In the genomic region with DNA sequence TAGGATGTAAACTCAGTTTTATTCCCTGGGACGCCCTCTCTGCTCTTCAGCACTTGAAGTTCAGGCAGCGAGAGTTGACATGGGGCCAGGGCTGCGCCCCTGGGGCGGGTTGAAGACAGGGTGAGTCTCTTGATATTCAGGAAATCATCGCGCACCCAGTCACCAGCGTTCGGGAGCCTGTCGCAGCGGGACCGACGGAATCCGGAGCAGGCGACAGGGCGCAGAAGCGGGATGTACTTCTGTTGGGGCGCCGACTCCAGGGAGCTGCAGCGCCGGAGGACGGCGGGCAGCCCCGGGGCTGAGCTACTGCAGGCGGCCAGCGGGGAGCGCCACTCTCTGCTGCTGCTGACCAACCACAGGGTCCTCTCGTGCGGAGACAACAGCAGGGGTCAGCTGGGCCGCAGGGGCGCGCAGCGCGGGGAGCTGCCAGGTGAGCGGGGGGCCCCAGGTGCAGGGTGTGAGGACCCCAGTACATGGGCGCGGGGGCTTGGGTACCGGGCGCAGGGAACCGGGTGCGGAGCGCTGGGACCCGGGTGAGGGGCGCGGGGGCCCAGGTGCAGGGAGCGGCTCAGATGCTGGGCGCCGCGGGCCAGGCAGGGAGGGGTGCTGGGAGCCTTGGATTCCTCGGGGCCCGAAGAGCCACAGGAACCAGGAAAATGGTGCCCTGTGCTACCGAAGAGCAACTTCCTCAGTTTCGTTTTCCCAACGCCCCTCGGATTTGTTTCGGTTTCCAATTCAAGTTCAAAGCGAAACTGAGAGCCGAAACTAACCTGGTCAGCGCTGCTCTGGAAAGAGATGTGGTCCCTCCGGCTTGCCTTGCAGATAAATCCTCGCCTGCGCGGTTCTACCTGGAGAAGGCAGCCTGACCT, we compare ENCODE assay signal across 1 cellular context.
TF ChIP-seq lines count a peak whose summit lies in the region.

A gene (plus strand): TSS at position 162 of the 869 bp plus-strand sequence. CDS start 70 bp downstream, at position 232.

TF ChIP-seq in HepG2, 621 proteins besides CTCF, POLR2A, EP300 and RAD21 (continued from another document):
- TF ChIP-seq, protein P1, sequence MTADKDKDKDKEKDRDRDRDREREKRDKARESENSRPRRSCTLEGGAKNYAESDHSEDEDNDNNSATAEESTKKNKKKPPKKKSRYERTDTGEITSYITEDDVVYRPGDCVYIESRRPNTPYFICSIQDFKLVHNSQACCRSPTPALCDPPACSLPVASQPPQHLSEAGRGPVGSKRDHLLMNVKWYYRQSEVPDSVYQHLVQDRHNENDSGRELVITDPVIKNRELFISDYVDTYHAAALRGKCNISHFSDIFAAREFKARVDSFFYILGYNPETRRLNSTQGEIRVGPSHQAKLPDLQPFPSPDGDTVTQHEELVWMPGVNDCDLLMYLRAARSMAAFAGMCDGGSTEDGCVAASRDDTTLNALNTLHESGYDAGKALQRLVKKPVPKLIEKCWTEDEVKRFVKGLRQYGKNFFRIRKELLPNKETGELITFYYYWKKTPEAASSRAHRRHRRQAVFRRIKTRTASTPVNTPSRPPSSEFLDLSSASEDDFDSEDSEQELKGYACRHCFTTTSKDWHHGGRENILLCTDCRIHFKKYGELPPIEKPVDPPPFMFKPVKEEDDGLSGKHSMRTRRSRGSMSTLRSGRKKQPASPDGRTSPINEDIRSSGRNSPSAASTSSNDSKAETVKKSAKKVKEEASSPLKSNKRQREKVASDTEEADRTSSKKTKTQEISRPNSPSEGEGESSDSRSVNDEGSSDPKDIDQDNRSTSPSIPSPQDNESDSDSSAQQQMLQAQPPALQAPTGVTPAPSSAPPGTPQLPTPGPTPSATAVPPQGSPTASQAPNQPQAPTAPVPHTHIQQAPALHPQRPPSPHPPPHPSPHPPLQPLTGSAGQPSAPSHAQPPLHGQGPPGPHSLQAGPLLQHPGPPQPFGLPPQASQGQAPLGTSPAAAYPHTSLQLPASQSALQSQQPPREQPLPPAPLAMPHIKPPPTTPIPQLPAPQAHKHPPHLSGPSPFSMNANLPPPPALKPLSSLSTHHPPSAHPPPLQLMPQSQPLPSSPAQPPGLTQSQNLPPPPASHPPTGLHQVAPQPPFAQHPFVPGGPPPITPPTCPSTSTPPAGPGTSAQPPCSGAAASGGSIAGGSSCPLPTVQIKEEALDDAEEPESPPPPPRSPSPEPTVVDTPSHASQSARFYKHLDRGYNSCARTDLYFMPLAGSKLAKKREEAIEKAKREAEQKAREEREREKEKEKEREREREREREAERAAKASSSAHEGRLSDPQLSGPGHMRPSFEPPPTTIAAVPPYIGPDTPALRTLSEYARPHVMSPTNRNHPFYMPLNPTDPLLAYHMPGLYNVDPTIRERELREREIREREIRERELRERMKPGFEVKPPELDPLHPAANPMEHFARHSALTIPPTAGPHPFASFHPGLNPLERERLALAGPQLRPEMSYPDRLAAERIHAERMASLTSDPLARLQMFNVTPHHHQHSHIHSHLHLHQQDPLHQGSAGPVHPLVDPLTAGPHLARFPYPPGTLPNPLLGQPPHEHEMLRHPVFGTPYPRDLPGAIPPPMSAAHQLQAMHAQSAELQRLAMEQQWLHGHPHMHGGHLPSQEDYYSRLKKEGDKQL (CRISPR knock-in tag; IDR thresholded peaks at IDR 0.05; ENCODE audit: low read depth), result no peak
- TF ChIP-seq, protein P2, sequence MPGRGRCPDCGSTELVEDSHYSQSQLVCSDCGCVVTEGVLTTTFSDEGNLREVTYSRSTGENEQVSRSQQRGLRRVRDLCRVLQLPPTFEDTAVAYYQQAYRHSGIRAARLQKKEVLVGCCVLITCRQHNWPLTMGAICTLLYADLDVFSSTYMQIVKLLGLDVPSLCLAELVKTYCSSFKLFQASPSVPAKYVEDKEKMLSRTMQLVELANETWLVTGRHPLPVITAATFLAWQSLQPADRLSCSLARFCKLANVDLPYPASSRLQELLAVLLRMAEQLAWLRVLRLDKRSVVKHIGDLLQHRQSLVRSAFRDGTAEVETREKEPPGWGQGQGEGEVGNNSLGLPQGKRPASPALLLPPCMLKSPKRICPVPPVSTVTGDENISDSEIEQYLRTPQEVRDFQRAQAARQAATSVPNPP (CRISPR knock-in tag; IDR thresholded peaks at IDR 0.05), result no peak; the same call in 1 of the 2 replicates
- TF ChIP-seq ELF3 (CRISPR knock-in tag; IDR thresholded peaks at IDR 0.05) (peak; percentile 12; the same call in 1 of the 2 replicates), MED1 (CRISPR knock-in tag; IDR thresholded peaks at IDR 0.05) (peak; percentile 24; the same call in 1 of the 2 replicates), KAT7 (CRISPR knock-in tag; IDR thresholded peaks at IDR 0.05; ENCODE audit: borderline replicate concordance) (peak; percentile 59; the same call in 1 of the 2 replicates), NRL (CRISPR knock-in tag; IDR thresholded peaks at IDR 0.05; ENCODE audit: borderline replicate concordance) (peak; percentile 76; the same call in 1 of the 2 replicates), PLRG1 (conservative IDR thresholded peaks at IDR 0.05) (no peak), MAZ (IDR thresholded peaks at IDR 0.05; ENCODE audit: borderline replicate concordance, low read depth, low read length) (no peak), MAZ (CRISPR knock-in tag; IDR thresholded peaks at IDR 0.05; ENCODE audit: low read depth) (0 out of 2 replicates have a peak, but pooled peaks have one; percentile 65), ZNF546 (CRISPR knock-in tag; conservative IDR thresholded peaks at IDR 0.05) (0 out of 2 replicates have a peak, but pooled peaks have one; percentile 30), HMGA1 (CRISPR knock-in tag; conservative IDR thresholded peaks at IDR 0.05) (no peak), KDM1A (CRISPR knock-in tag; IDR thresholded peaks at IDR 0.05) (no peak), BORCS8-MEF2B (CRISPR knock-in tag; IDR thresholded peaks at IDR 0.05) (peak; percentile 59; the same call in 1 of the 2 replicates), CEBPB (IDR thresholded peaks at IDR 0.05; ENCODE audit: borderline replicate concordance, low read depth, low read length) (no peak), GTF2F1 (IDR thresholded peaks at IDR 0.05; ENCODE audit: low read length) (no peak), PHF8 (CRISPR knock-in tag; IDR thresholded peaks at IDR 0.05) (peak; percentile 76), ZNF251 (CRISPR knock-in tag; IDR thresholded peaks at IDR 0.05) (no peak), POLR2AphosphoS5 (IDR thresholded peaks at IDR 0.05; ENCODE audit: low read depth, low read length) (no peak)
- TF ChIP-seq, protein P3, sequence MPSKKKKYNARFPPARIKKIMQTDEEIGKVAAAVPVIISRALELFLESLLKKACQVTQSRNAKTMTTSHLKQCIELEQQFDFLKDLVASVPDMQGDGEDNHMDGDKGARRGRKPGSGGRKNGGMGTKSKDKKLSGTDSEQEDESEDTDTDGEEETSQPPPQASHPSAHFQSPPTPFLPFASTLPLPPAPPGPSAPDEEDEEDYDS (CRISPR knock-in tag; IDR thresholded peaks at IDR 0.05), result no peak; the same call in 1 of the 2 replicates
- TF ChIP-seq, protein P4, sequence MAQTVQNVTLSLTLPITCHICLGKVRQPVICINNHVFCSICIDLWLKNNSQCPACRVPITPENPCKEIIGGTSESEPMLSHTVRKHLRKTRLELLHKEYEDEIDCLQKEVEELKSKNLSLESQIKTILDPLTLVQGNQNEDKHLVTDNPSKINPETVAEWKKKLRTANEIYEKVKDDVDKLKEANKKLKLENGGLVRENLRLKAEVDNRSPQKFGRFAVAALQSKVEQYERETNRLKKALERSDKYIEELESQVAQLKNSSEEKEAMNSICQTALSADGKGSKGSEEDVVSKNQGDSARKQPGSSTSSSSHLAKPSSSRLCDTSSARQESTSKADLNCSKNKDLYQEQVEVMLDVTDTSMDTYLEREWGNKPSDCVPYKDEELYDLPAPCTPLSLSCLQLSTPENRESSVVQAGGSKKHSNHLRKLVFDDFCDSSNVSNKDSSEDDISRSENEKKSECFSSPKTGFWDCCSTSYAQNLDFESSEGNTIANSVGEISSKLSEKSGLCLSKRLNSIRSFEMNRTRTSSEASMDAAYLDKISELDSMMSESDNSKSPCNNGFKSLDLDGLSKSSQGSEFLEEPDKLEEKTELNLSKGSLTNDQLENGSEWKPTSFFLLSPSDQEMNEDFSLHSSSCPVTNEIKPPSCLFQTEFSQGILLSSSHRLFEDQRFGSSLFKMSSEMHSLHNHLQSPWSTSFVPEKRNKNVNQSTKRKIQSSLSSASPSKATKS (CRISPR knock-in tag; IDR thresholded peaks at IDR 0.05), result no peak
- TF ChIP-seq, protein P5, sequence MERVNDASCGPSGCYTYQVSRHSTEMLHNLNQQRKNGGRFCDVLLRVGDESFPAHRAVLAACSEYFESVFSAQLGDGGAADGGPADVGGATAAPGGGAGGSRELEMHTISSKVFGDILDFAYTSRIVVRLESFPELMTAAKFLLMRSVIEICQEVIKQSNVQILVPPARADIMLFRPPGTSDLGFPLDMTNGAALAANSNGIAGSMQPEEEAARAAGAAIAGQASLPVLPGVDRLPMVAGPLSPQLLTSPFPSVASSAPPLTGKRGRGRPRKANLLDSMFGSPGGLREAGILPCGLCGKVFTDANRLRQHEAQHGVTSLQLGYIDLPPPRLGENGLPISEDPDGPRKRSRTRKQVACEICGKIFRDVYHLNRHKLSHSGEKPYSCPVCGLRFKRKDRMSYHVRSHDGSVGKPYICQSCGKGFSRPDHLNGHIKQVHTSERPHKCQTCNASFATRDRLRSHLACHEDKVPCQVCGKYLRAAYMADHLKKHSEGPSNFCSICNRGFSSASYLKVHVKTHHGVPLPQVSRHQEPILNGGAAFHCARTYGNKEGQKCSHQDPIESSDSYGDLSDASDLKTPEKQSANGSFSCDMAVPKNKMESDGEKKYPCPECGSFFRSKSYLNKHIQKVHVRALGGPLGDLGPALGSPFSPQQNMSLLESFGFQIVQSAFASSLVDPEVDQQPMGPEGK (CRISPR knock-in tag; IDR thresholded peaks at IDR 0.05), result peak; percentile 58; the same call in 1 of the 2 replicates
